ENCODE assay signal across 1 cellular context in genomic region chr19:19663292-19664120, GRCh38.
TF ChIP-seq lines count a peak whose summit lies in the region.

ATP13A1 (minus strand) TSS chr19:19663676; CDS start chr19:19663666, 10 bp downstream.

TF ChIP-seq in HepG2, 621 proteins besides CTCF, POLR2A, EP300 and RAD21 (continued from another document and continues in another):
- TF ChIP-seq IKZF5 (CRISPR knock-in tag; IDR thresholded peaks at IDR 0.05) (0 out of 2 replicates have a peak, but pooled peaks have one; percentile 36), ZNF143 (CRISPR knock-in tag; IDR thresholded peaks at IDR 0.05) (peak; percentile 63; the same call in 1 of the 2 replicates), GABPA (IDR thresholded peaks at IDR 0.05; ENCODE audit: low read depth, low read length) (peak; percentile 95), GABPA (CRISPR knock-in tag; IDR thresholded peaks at IDR 0.05; ENCODE audit: low read depth) (peak; percentile 94), ASH2L (IDR thresholded peaks at IDR 0.05; ENCODE audit: insufficient read length, low read depth, low read length) (peak; percentile 87), FOXO4 (CRISPR knock-in tag; conservative IDR thresholded peaks at IDR 0.05) (no peak), FOXJ3 (CRISPR knock-in tag; IDR thresholded peaks at IDR 0.05; ENCODE audit: borderline replicate concordance) (peak; percentile 70; the same call in 1 of the 2 replicates), RARA (CRISPR knock-in tag; IDR thresholded peaks at IDR 0.05) (no peak), ZFY (CRISPR knock-in tag; IDR thresholded peaks at IDR 0.05) (peak; percentile 85), ZNF362 (CRISPR knock-in tag; IDR thresholded peaks at IDR 0.05; ENCODE audit: borderline replicate concordance) (peak; percentile 68; the same call in 1 of the 2 replicates), ZNF18 (CRISPR knock-in tag; IDR thresholded peaks at IDR 0.05; ENCODE audit: insufficient replicate concordance) (peak; percentile 20), FOXK1 (CRISPR knock-in tag; IDR thresholded peaks at IDR 0.05; ENCODE audit: borderline replicate concordance, low read depth) (peak; percentile 16; the same call in 1 of the 2 replicates), CREB1 (IDR thresholded peaks at IDR 0.05) (peak; percentile 43; the same call in 1 of the 2 replicates), CREB1 (CRISPR knock-in tag; IDR thresholded peaks at IDR 0.05) (peak; percentile 57; the same call in 1 of the 2 replicates), ZFX (CRISPR knock-in tag; IDR thresholded peaks at IDR 0.05; ENCODE audit: low read depth) (peak; percentile 82), THAP8 (CRISPR knock-in tag; IDR thresholded peaks at IDR 0.05; ENCODE audit: borderline replicate concordance) (no peak), POGZ (CRISPR knock-in tag; IDR thresholded peaks at IDR 0.05) (peak; percentile 35; the same call in 1 of the 2 replicates), UBTF (CRISPR knock-in tag; IDR thresholded peaks at IDR 0.05) (peak; percentile 71), FOSL2 (CRISPR knock-in tag; IDR thresholded peaks at IDR 0.05) (peak; percentile 28; the same call in 1 of the 2 replicates), ZNF512 (CRISPR knock-in tag; IDR thresholded peaks at IDR 0.05) (no peak), ZNF639 (CRISPR knock-in tag; conservative IDR thresholded peaks at IDR 0.05) (peak; percentile 63; the same call in 1 of the 2 replicates), DRAP1 (CRISPR knock-in tag; IDR thresholded peaks at IDR 0.05) (peak; percentile 47; the same call in 1 of the 2 replicates), ZNF552 (CRISPR knock-in tag; IDR thresholded peaks at IDR 0.05; ENCODE audit: borderline replicate concordance) (no peak), HMG20A (CRISPR knock-in tag; IDR thresholded peaks at IDR 0.05; ENCODE audit: borderline replicate concordance) (no peak), KLF15 (CRISPR knock-in tag; IDR thresholded peaks at IDR 0.05; ENCODE audit: borderline replicate concordance) (no peak), SALL1 (CRISPR knock-in tag; IDR thresholded peaks at IDR 0.05) (peak; percentile 37; the same call in 1 of the 2 replicates), ZNF572 (CRISPR knock-in tag; IDR thresholded peaks at IDR 0.05) (0 out of 2 replicates have a peak, but pooled peaks have one; percentile 18), IKZF1 (IDR thresholded peaks at IDR 0.05) (no peak), HDAC1 (CRISPR knock-in tag; IDR thresholded peaks at IDR 0.05) (no peak), MAZ (IDR thresholded peaks at IDR 0.05; ENCODE audit: borderline replicate concordance, low read depth, low read length) (0 out of 2 replicates have a peak, but pooled peaks have one; percentile 16), MAZ (CRISPR knock-in tag; IDR thresholded peaks at IDR 0.05; ENCODE audit: low read depth) (peak; percentile 84), ZNF331 (CRISPR knock-in tag; IDR thresholded peaks at IDR 0.05) (peak; percentile 46), SRY (CRISPR knock-in tag; IDR thresholded peaks at IDR 0.05) (peak; percentile 89), ZFP90 (CRISPR knock-in tag; IDR thresholded peaks at IDR 0.05; ENCODE audit: borderline replicate concordance) (0 out of 2 replicates have a peak, but pooled peaks have one; percentile 49), RBM39 (IDR thresholded peaks at IDR 0.05; ENCODE audit: low read depth, low read length, poor library complexity, severe bottlenecking) (peak; percentile 36), NFE2L2 (IDR thresholded peaks at IDR 0.05; ENCODE audit: low read length) (no peak), ZNF567 (CRISPR knock-in tag; IDR thresholded peaks at IDR 0.05; ENCODE audit: borderline replicate concordance) (0 out of 2 replicates have a peak, but pooled peaks have one; percentile 26), ZNF614 (CRISPR knock-in tag; IDR thresholded peaks at IDR 0.05; ENCODE audit: borderline replicate concordance) (no peak), HMGXB3 (CRISPR knock-in tag; IDR thresholded peaks at IDR 0.05; ENCODE audit: borderline replicate concordance) (peak; percentile 19; the same call in 1 of the 2 replicates), ZNF768 (CRISPR knock-in tag; IDR thresholded peaks at IDR 0.05) (no peak), TFDP2 (CRISPR knock-in tag; IDR thresholded peaks at IDR 0.05) (0 out of 2 replicates have a peak, but pooled peaks have one; percentile 33), ZNF883 (CRISPR knock-in tag; IDR thresholded peaks at IDR 0.05; ENCODE audit: not compliant biosample characterization) (peak; percentile 39), ZNF124 (CRISPR knock-in tag; IDR thresholded peaks at IDR 0.05) (peak; percentile 65; the same call in 1 of the 2 replicates), ZNF780A (CRISPR knock-in tag; IDR thresholded peaks at IDR 0.05) (no peak)
